ENCODE assay signal across 21 cellular contexts in the genomic region with DNA sequence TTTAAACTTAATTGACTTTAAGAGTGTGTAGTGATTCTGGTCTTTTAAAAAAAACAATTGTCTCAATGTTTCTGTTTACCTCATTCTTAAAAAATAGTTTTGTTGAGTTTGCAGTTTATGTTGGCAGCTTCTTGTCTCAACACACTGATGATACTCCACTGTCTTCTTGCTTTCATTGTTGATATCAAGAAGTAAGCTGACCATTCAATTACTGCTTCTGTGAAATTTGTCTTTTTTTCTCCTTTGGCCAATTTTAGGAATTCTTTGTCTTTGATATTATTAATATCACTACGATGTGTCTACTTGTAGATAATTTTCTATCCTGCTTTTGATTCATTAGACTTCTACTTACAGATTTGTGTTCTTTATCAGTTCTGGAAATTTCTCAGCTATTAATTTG. TPM values are rescaled to one million over a fixed set of nuclear protein-coding genes. Genes with fewer than 3 reads are reported as not detected.
DNase-seq lines count a peak whose midpoint lies in the region; ATAC-seq and FAIRE-seq lines count a peak whose summit lies in the region.
"Had no signal": no experiment of that assay in that cellular context is flagged by ENCODE, and none has a peak within 500 bp of the region (broad histone marks: within the 10 kb centered on the region; RNA-seq: fewer than 3 reads in every experiment).

No MANE protein-coding gene starts in this region.

- H3K27ac Mint-ChIP-seq in activated naive CD8-positive, alpha-beta T cell: peak overlapping the region; percentile 34
- H3K27ac Mint-ChIP-seq in activated naive CD8-positive, alpha-beta T cell treated with anti-CD3 and anti-CD28 coated beads, Interleukin-2, amount 50 U/mL, for 24 hours: no peak overlapping the region
- peak overlapping the region; percentile 33 for H3K27ac Mint-ChIP-seq in central memory CD8-positive, alpha-beta T cell (ENCODE audit: low read depth)
- H3K27ac Mint-ChIP-seq in naive thymus-derived CD8-positive, alpha-beta T cell: peak overlapping the region in 6 of 10 donors; percentile 23 to 84 (median 52)

- H3K4me1 Mint-ChIP-seq in activated naive CD8-positive, alpha-beta T cell (ENCODE audit: low read depth): peaks cover 58% of the 10 kb centered on the region
- H3K4me1 Mint-ChIP-seq in activated naive CD8-positive, alpha-beta T cell treated with anti-CD3 and anti-CD28 coated beads, Interleukin-2, amount 50 U/mL, for 24 hours: peaks cover 49% of the 10 kb centered on the region
- H3K4me1 Mint-ChIP-seq in central memory CD8-positive, alpha-beta T cell: peaks cover 51% of the 10 kb centered on the region
- H3K4me1 Mint-ChIP-seq in naive thymus-derived CD8-positive, alpha-beta T cell: peaks cover 33 to 81% (median 61%) of the 10 kb centered on the region in 4 donors

- H3K36me3 Mint-ChIP-seq in activated naive CD8-positive, alpha-beta T cell: peaks cover 6% of the 10 kb centered on the region
- H3K36me3 Mint-ChIP-seq in activated naive CD8-positive, alpha-beta T cell treated with anti-CD3 and anti-CD28 coated beads, Interleukin-2, amount 50 U/mL, for 24 hours (ENCODE audit: low read depth): peaks cover 2% of the 10 kb centered on the region
- peaks cover 14% of the 10 kb centered on the region for H3K36me3 Mint-ChIP-seq in central memory CD8-positive, alpha-beta T cell (ENCODE audit: insufficient read depth)
- H3K36me3 Mint-ChIP-seq in naive thymus-derived CD8-positive, alpha-beta T cell: peaks cover 0 to 35% (median 8%) of the 10 kb centered on the region in 3 donors

- no peaks in the 10 kb centered on the region for H3K27me3 Mint-ChIP-seq in activated naive CD8-positive, alpha-beta T cell
- no peaks in the 10 kb centered on the region for H3K27me3 Mint-ChIP-seq in activated naive CD8-positive, alpha-beta T cell treated with anti-CD3 and anti-CD28 coated beads, Interleukin-2, amount 50 U/mL, for 24 hours
- no peaks in the 10 kb centered on the region for H3K27me3 Mint-ChIP-seq in central memory CD8-positive, alpha-beta T cell
- no peaks in the 10 kb centered on the region for H3K27me3 Mint-ChIP-seq in naive thymus-derived CD8-positive, alpha-beta T cell
- H3K27me3 Mint-ChIP-seq: IgD-negative memory B cell had no signal

- H3K4me3 Mint-ChIP-seq in activated naive CD8-positive, alpha-beta T cell: no peak overlapping the region
- H3K4me3 Mint-ChIP-seq in activated naive CD8-positive, alpha-beta T cell treated with anti-CD3 and anti-CD28 coated beads, Interleukin-2, amount 50 U/mL, for 24 hours: no peak overlapping the region
- no peak overlapping the region for H3K4me3 Mint-ChIP-seq in central memory CD8-positive, alpha-beta T cell
- H3K4me3 Mint-ChIP-seq in naive thymus-derived CD8-positive, alpha-beta T cell: peak overlapping the region in 2 of 10 donors; percentile 24 to 29
- H3K4me3 Mint-ChIP-seq: H9 had no signal

- FAIRE-seq in G401.6 (lab: Jason Lieb, UNC): peak; percentile 66

- no peak for ATAC-seq in activated naive CD8-positive, alpha-beta T cell treated with anti-CD3 and anti-CD28 coated beads, Interleukin-2, amount 50 U/mL, for 24 hours
- no peak for ATAC-seq in central memory CD8-positive, alpha-beta T cell (replicated peaks; ENCODE audit: extremely low read depth, poor library complexity, severe bottlenecking)
- ATAC-seq in naive thymus-derived CD8-positive, alpha-beta T cell: no peak
- ATAC-seq in GM18867 (IDR thresholded peaks at IDR 0.05; ENCODE audit: unreplicated experiment): no peak
- ATAC-seq in GM19328 (IDR thresholded peaks at IDR 0.05; ENCODE audit: unreplicated experiment): no peak
- no peak for ATAC-seq in HG03280 (IDR thresholded peaks at IDR 0.05; ENCODE audit: unreplicated experiment)
- ATAC-seq: PC-3 had no signal

- no peak for DNase-seq in activated naive CD8-positive, alpha-beta T cell treated with anti-CD3 and anti-CD28 coated beads, Interleukin-2, amount 50 U/mL, for 24 hours
- DNase-seq in central memory CD8-positive, alpha-beta T cell (ENCODE audit: low spot score in 2 of 2): no peak
- no peak for DNase-seq in naive thymus-derived CD8-positive, alpha-beta T cell
- DNase-seq: C1 segment of cervical spinal cord, DMS 273 treated with DMSO at 0.1 percent for 48 hours, DND-41, H9, NCI-H1092 treated with DMSO at 0.1 percent for 48 hours, NCI-H146, NCI-H2029 treated with DMSO at 0.1 percent for 48 hours, NCI-H2171, NCI-H526, PC-3, RPMI8226, SHP77 treated with DMSO at 0.1 percent for 48 hours had no signal

- no peaks in the 10 kb centered on the region for H3K9me3 Mint-ChIP-seq in activated naive CD8-positive, alpha-beta T cell (ENCODE audit: low read depth)
- H3K9me3 Mint-ChIP-seq in activated naive CD8-positive, alpha-beta T cell treated with anti-CD3 and anti-CD28 coated beads, Interleukin-2, amount 50 U/mL, for 24 hours: no peaks in the 10 kb centered on the region
- H3K9me3 Mint-ChIP-seq in central memory CD8-positive, alpha-beta T cell: no peaks in the 10 kb centered on the region
- H3K9me3 Mint-ChIP-seq in naive thymus-derived CD8-positive, alpha-beta T cell: no peaks in the 10 kb centered on the region
- H3K9me3 Mint-ChIP-seq: H9, IgD-negative memory B cell had no signal

- POLR2A ChIA-PET in naive thymus-derived CD8-positive, alpha-beta T cell (lab: Charles Lee): no interaction called here

RNA-seq across cellular contexts. Expression of a gene that starts 31.4 kb away (rescaled TPM):
- total RNA-seq in naive thymus-derived CD8-positive, alpha-beta T cell: 10 to 100 TPM; 76.6 to 81.0 TPM
- 10 to 100 TPM; 28.4 to 30.3 (median 30.1) TPM for polyA plus RNA-seq in naive thymus-derived CD8-positive, alpha-beta T cell

RNA-seq across cellular contexts. Expression of a gene that starts 58.9 kb away (rescaled TPM):
- 10 to 100 TPM; 15.6 to 16.2 TPM for total RNA-seq in naive thymus-derived CD8-positive, alpha-beta T cell
- polyA plus RNA-seq in naive thymus-derived CD8-positive, alpha-beta T cell: 10 to 100 TPM; 28.9 to 32.6 (median 32.1) TPM

RNA-seq across cellular contexts. Expression of a gene that starts 59.0 kb away (rescaled TPM):
- total RNA-seq in naive thymus-derived CD8-positive, alpha-beta T cell: 1 to 10 TPM; 4.6 to 5.1 TPM
- polyA plus RNA-seq in naive thymus-derived CD8-positive, alpha-beta T cell: 1 to 10 TPM; 4.4 to 6.9 (median 4.6) TPM
